ENCODE assay signal across 8 cellular contexts in the genomic region with DNA sequence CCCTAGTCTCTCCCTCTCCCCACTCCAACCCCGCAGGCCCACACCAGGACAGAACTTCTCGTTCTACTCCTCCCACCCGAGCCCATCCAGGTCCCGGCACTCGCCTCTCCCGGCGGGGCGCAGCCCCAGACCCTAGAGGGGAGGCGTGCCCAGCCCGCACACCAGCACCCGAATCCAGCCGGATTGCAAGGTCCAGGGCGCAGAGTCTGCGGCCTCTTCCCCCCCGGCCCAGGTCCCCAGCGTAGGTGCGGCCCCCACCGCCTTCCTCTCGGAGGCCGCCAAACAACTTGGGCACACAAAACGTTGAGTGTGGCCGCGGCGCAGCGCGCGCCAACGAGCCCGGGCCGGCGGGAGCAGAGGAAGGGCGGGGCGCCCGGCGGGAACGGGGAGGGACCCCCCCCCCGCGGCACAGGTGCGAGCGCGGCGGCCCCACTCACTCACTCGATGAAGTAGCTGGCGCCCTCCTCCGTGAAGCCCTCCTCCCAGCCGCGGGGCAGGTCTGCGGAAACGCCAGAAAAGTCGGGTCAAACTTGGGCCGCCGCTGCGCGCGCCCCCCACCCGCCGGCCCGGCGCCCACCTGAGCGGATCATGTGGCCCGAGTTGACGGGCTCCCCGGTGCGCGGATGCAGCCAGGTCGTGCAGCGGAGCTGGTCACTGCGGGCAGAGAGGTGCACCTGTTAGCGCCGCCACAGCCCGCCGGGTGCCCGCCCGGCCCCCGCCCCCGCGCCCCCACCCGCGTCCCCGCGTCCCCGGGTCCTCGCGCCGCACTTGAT. TPM values are rescaled to one million over a fixed set of nuclear protein-coding genes. Genes with fewer than 3 reads are reported as not detected.
DNase-seq lines count a peak whose midpoint lies in the region; ATAC-seq and TF ChIP-seq lines count a peak whose summit lies in the region.

No MANE protein-coding gene starts in this region.

- no peak for TF ChIP-seq CTCF in MCF 10A (IDR thresholded peaks at IDR 0.05; ENCODE audit: unreplicated experiment)

- no peak overlapping the region for H3K27ac Mint-ChIP-seq in MCF 10A (ENCODE audit: low read depth, unreplicated experiment)
- no peak overlapping the region for H3K27ac Mint-ChIP-seq in stimulated activated naive B cell treated with anti-CD40 and anti-IgM and Interleukin-4, amounts not matched to agents 10 μg/mL and 1 μg/mL and 100 μg/mL, for 72 hours

- POLR2A ChIA-PET in MCF 10A (lab: Yijun Ruan, JAX) = interaction anchor here (0.6 kb wide), 1 partner anchor 10 kb away, joined by 3 read pairs; no protein-coding TSS in a partner anchor

- no peaks in the 10 kb centered on the region for H3K4me1 Mint-ChIP-seq in MCF 10A (ENCODE audit: insufficient read depth, unreplicated experiment)
- H3K4me1 Mint-ChIP-seq in stimulated activated naive B cell treated with anti-CD40 and anti-IgM and Interleukin-4, amounts not matched to agents 10 μg/mL and 1 μg/mL and 100 μg/mL, for 72 hours = peaks cover 3 to 7% of the 10 kb centered on the region in 2 donors

- H3K36me3 Mint-ChIP-seq in MCF 10A (ENCODE audit: insufficient read depth, unreplicated experiment) = no peaks in the 10 kb centered on the region
- peaks cover 3 to 7% of the 10 kb centered on the region in 2 donors for H3K36me3 Mint-ChIP-seq in stimulated activated naive B cell treated with anti-CD40 and anti-IgM and Interleukin-4, amounts not matched to agents 10 μg/mL and 1 μg/mL and 100 μg/mL, for 72 hours

- CTCF ChIA-PET in MCF 10A (lab: Yijun Ruan, JAX) = no interaction called here

- peak; percentile 44 for ATAC-seq in GM18511 (IDR thresholded peaks at IDR 0.05; ENCODE audit: unreplicated experiment)
- ATAC-seq in left colon = peak; percentile 66
- ATAC-seq in stimulated activated naive B cell treated with anti-CD40 and anti-IgM and Interleukin-4, amounts not matched to agents 10 μg/mL and 1 μg/mL and 100 μg/mL, for 72 hours (replicated peaks) = peak; percentile 33 to 37
- no peak for ATAC-seq in HG03520 (IDR thresholded peaks at IDR 0.05; ENCODE audit: unreplicated experiment)

- H3K27me3 Mint-ChIP-seq in MCF 10A (ENCODE audit: insufficient read depth, unreplicated experiment) = no peaks in the 10 kb centered on the region
- peaks cover 18 to 31% of the 10 kb centered on the region in 2 donors for H3K27me3 Mint-ChIP-seq in stimulated activated naive B cell treated with anti-CD40 and anti-IgM and Interleukin-4, amounts not matched to agents 10 μg/mL and 1 μg/mL and 100 μg/mL, for 72 hours

- no TSS peak for BruUV-seq in MCF 10A (replicated peaks; lab: Mats Ljungman, UMichigan)

- intact Hi-C loops in MCF 10A (cut with micrococcal nuclease) (loop anchor here (10.0 kb wide), 1 partner anchor 69 kb away; no protein-coding TSS in a partner anchor), left colon (cut with DNase I, micrococcal nuclease) (no loop called here)

- no peak overlapping the region for H3K4me3 Mint-ChIP-seq in MCF 10A (ENCODE audit: unreplicated experiment)
- H3K4me3 Mint-ChIP-seq in stimulated activated naive B cell treated with anti-CD40 and anti-IgM and Interleukin-4, amounts not matched to agents 10 μg/mL and 1 μg/mL and 100 μg/mL, for 72 hours = peak overlapping the region in 1 of 2 donors; percentile 67

- H3K9me3 Mint-ChIP-seq in MCF 10A (ENCODE audit: unreplicated experiment) = no peaks in the 10 kb centered on the region
- H3K9me3 Mint-ChIP-seq in stimulated activated naive B cell treated with anti-CD40 and anti-IgM and Interleukin-4, amounts not matched to agents 10 μg/mL and 1 μg/mL and 100 μg/mL, for 72 hours = no peaks in the 10 kb centered on the region

- DNase-seq in NCI-H748 treated with DMSO at 0.1 percent for 48 hours (lab: John Stamatoyannopoulos, UW) (peak; percentile 27), MCF 10A (ENCODE audit: unreplicated experiment) (peak; percentile 22), left colon (peak; percentile 54 to 73), NCI-H1048 (lab: John Stamatoyannopoulos, UW) (no peak), COLO829 (ENCODE audit: low spot score) (no peak)
- DNase-seq in stimulated activated naive B cell treated with anti-CD40 and anti-IgM and Interleukin-4, amounts not matched to agents 10 μg/mL and 1 μg/mL and 100 μg/mL, for 72 hours = no peak

RNA-seq across cellular contexts. Expression of gene PLEKHA7, which starts 0.5 kb away (rescaled TPM):
- 1.7 and 2.8 TPM in 2 replicates for total RNA-seq in MCF 10A (2022)
- 100 to 1,000 TPM in 1 of 2 donors, 10 to 100 TPM in 1; 81.3 to 110 TPM for total RNA-seq in left colon

Comparison
In these comparisons a context has a peak if more than half of its experiments do, and no peak if none do; other contexts are left out.
1. DNase-seq: peak in NCI-H748 treated with DMSO at 0.1 percent for 48 hours (single experiment), MCF 10A (single experiment) and left colon (2 of 2); none in stimulated activated naive B cell treated with anti-CD40 and anti-IgM and Interleukin-4, amounts not matched to agents 10 μg/mL and 1 μg/mL and 100 μg/mL, for 72 hours (single experiment), NCI-H1048 (single experiment) and COLO829 (single experiment).
2. RNA of gene PLEKHA7, which starts 0.5 kb away (total RNA-seq): 81.3 to 110 TPM in left colon; 1.7 to 2.8 TPM in MCF 10A; every median in the first group is over 10 times any median in the second.